21 cellular contexts compared by ENCODE assay signal in the genomic region with DNA sequence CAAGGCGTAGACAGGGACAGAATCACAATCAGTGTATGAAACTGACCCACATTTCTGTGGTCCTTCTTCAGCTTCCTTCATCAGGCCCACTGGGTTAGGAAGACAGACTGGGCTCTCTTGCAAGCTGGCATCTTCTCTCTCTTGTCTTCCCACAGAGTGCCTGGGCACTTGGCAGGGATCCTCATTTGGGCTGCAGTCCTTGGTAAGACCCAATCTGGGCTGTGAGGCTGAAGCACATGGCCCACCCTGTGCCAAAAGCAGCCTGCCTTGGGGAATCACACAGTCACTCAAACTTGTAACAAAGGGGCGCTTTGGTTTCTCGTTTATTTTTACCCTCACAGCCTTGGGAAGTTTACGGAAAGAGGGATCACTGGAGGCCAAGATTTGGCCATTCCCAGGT. TPM values are rescaled to one million over a fixed set of nuclear protein-coding genes. Genes with fewer than 3 reads are reported as not detected.
"Had no signal": no experiment of that assay in that cellular context is flagged by ENCODE, and none has a peak within 500 bp of the region (broad histone marks: within the 10 kb centered on the region; RNA-seq: fewer than 3 reads in every experiment).

No MANE protein-coding gene starts in this region.

- ATAC-seq: gastroesophageal sphincter, left cardiac atrium, lower lobe of right lung, mucosa of descending colon, natural killer cell, WTC11 had no signal

- DNase-seq: activated CD4-positive, alpha-beta T cell treated with anti-CD3 and anti-CD28 coated beads for 48 hours; activated CD8-positive, alpha-beta memory T cell treated with anti-CD3 and anti-CD28 coated beads for 24 hours; activated naive CD4-positive, alpha-beta T cell treated with anti-CD3 and anti-CD28 coated beads, Interleukin-2, amount 50 U/mL, for 16 hours; cortex of kidney; effector memory CD4-positive, alpha-beta T cell; immature natural killer cell; left cardiac atrium; lower lobe of right lung; mucosa of descending colon; natural killer cell; stimulated activated CD4-positive, alpha-beta T cell treated with anti-CD3 and anti-CD28 coated beads, Interleukin-15, amount 100 ng/mL, for 24 hours; stimulated activated CD4-positive, alpha-beta T cell treated with anti-CD3 and anti-CD28 coated beads, Interleukin-4, amount 100 ng/mL, for 4 hours; stomach; thyroid gland; uterus had no signal

- H3K9me3 ChIP-seq: ascending aorta, gastroesophageal sphincter, lower lobe of right lung, mucosa of descending colon, stomach, thyroid gland, uterus had no signal

- H3K27me3 ChIP-seq: ascending aorta, thyroid gland, uterus had no signal

- H3K4me3 Mint-ChIP-seq: immature natural killer cell; natural killer cell; T-helper 1 cell treated with Interleukin-12 subunit alpha and Interleukin-12 subunit beta and Interleukin-4 antibody, amounts not matched to agents 30 μg/mL and 1 μg/mL, for 36 hours; WTC11 had no signal

- H3K36me3 ChIP-seq: ascending aorta, gastroesophageal sphincter, lower lobe of right lung, stomach, thyroid gland, uterus had no signal

- H3K4me3 ChIP-seq: ascending aorta, gastroesophageal sphincter, lower lobe of right lung, mucosa of descending colon, SK-N-MC, stomach, thyroid gland, uterus had no signal

- H3K36me3 Mint-ChIP-seq: immature natural killer cell, natural killer cell, WTC11 had no signal

- H3K27ac ChIP-seq: ascending aorta, gastroesophageal sphincter, lower lobe of right lung, SK-N-MC, stomach, thyroid gland, uterus had no signal

- H3K27ac Mint-ChIP-seq: activated T-helper 2 cell treated with anti-CD3 and anti-CD28 coated beads, Interferon-gamma antibody, Interleukin-2, Interleukin-4, amounts not matched to agents 10 μg/mL and 5 μg/mL and 100 μg/mL, durations not matched to agents 14 hours and 24 hours and 36 hours; immature natural killer cell; natural killer cell; T-helper 1 cell treated with Interleukin-12 subunit alpha and Interleukin-12 subunit beta and Interleukin-4 antibody, amounts not matched to agents 30 μg/mL and 1 μg/mL, for 36 hours; WTC11 had no signal

- H3K4me1 Mint-ChIP-seq: immature natural killer cell, natural killer cell had no signal

- H3K9me3 Mint-ChIP-seq: activated T-helper 2 cell treated with anti-CD3 and anti-CD28 coated beads, Interferon-gamma antibody, Interleukin-2, Interleukin-4, amounts not matched to agents 10 μg/mL and 5 μg/mL and 100 μg/mL, durations not matched to agents 14 hours and 24 hours and 36 hours; immature natural killer cell; natural killer cell; T-helper 1 cell treated with Interleukin-12 subunit alpha and Interleukin-12 subunit beta and Interleukin-4 antibody, amounts not matched to agents 30 μg/mL and 1 μg/mL, for 36 hours; WTC11 had no signal

- H3K4me1 ChIP-seq: ascending aorta, gastroesophageal sphincter, uterus had no signal

RNA-seq across cellular contexts. Expression of a gene that starts 8.2 kb away (rescaled TPM):
- total RNA-seq: activated T-helper 2 cell treated with anti-CD3 and anti-CD28 coated beads, Interferon-gamma antibody, Interleukin-2, Interleukin-4, amounts not matched to agents 10 μg/mL and 5 μg/mL and 100 μg/mL, durations not matched to agents 14 hours and 24 hours and 36 hours; natural killer cell had no signal
